In genomic region chr13:67916650-67917049, GRCh38 we compare ENCODE assay signal across 31 cellular contexts.
"Had no signal": no experiment of that assay in that cellular context is flagged by ENCODE, and none has a peak within 500 bp of the region (broad histone marks: within the 10 kb centered on the region; RNA-seq: fewer than 3 reads in every experiment).

No MANE protein-coding gene starts in this region.

- H3K9me3 ChIP-seq: ascending aorta, esophagus muscularis mucosa, gastrocnemius medialis had no signal

- H3K27me3 ChIP-seq: ascending aorta, breast epithelium, cardiac muscle cell, dorsolateral prefrontal cortex, esophagus muscularis mucosa, foreskin keratinocyte, gastrocnemius medialis, heart left ventricle had no signal

- ATAC-seq: activated CD4-positive, alpha-beta T cell treated with anti-CD3 and anti-CD28 coated beads for 36 hours; activated CD8-positive, alpha-beta memory T cell treated with anti-CD3 and anti-CD28 coated beads, Interleukin-2, amount 10 ng/mL, durations not matched to agents 7 days and 5 days; activated CD8-positive, alpha-beta T cell treated with anti-CD3 and anti-CD28 coated beads, Interleukin-2, amount 10 ng/mL, durations not matched to agents 7 days and 5 days; activated T-cell treated with anti-CD3 and anti-CD28 coated beads, Interleukin-2, amount 50 U/mL, for 72 hours; foreskin keratinocyte; gastrocnemius medialis; heart left ventricle; T-helper 17 cell had no signal

- DNase-seq: activated CD4-positive, alpha-beta memory T cell treated with anti-CD3 and anti-CD28 coated beads for 36 hours; activated CD4-positive, alpha-beta T cell treated with anti-CD3 and anti-CD28 coated beads for 36 hours; activated CD4-positive, alpha-beta T cell treated with anti-CD3 and anti-CD28 coated beads, Interleukin-2, amount 10 ng/mL, durations not matched to agents 24 days and 14 days; activated CD4-positive, CD25-positive, alpha-beta regulatory T cell; activated CD4-positive, CD25-positive, alpha-beta regulatory T cell treated with anti-CD3 and anti-CD28 coated beads, Interleukin-2, amount 50 U/mL, for 72 hours; activated CD8-positive, alpha-beta memory T cell treated with anti-CD3 and anti-CD28 coated beads, Interleukin-2, amount 10 ng/mL, durations not matched to agents 7 days and 5 days; activated CD8-positive, alpha-beta memory T cell treated with anti-CD3 and anti-CD28 coated beads, Interleukin-2, amount 50 U/mL, for 4 hours; activated CD8-positive, alpha-beta T cell treated with anti-CD3 and anti-CD28 coated beads, Interleukin-2, amount 10 ng/mL, durations not matched to agents 7 days and 5 days; activated gamma-delta T cell; activated naive CD4-positive, alpha-beta T cell; activated naive CD4-positive, alpha-beta T cell treated with anti-CD3 and anti-CD28 coated beads, Interleukin-2, amount 10 ng/mL, durations not matched to agents 7 days and 5 days; activated naive CD8-positive, alpha-beta T cell treated with anti-CD3 and anti-CD28 coated beads, Interleukin-2, amount 10 ng/mL, durations not matched to agents 7 days and 5 days; activated T-cell treated with anti-CD3 and anti-CD28 coated beads, Interleukin-2, amount 50 U/mL, for 24 hours; activated T-cell treated with anti-CD3 and anti-CD28 coated beads, Interleukin-2, amount 50 U/mL, for 72 hours; central memory CD4-positive, alpha-beta T cell; dorsolateral prefrontal cortex; effector memory CD4-positive, alpha-beta T cell; endodermal cell; erythroblast; foreskin keratinocyte; gastrocnemius medialis; glutamatergic neuron; heart left ventricle; T-helper 1 cell; T-helper 17 cell; T1000 had no signal

- H3K4me1 ChIP-seq: ascending aorta, breast epithelium, esophagus muscularis mucosa, foreskin keratinocyte, gastrocnemius medialis, heart left ventricle had no signal

- H3K4me3 ChIP-seq: ascending aorta, breast epithelium, cardiac muscle cell, coronary artery, dorsolateral prefrontal cortex, esophagus muscularis mucosa, gastrocnemius medialis, heart left ventricle had no signal

- H3K36me3 ChIP-seq: ascending aorta, breast epithelium, cardiac muscle cell, esophagus muscularis mucosa, gastrocnemius medialis, heart left ventricle had no signal

- H3K27ac ChIP-seq: ascending aorta, breast epithelium, cardiac muscle cell, coronary artery, dorsolateral prefrontal cortex, esophagus muscularis mucosa, foreskin keratinocyte, gastrocnemius medialis, heart left ventricle had no signal
